Comparison of ENCODE assay signal across 1 cellular context in genomic region chr1:151620286-151620685, GRCh38.
TF ChIP-seq lines count a peak whose summit lies in the region.

No MANE protein-coding gene starts in this region.

TF ChIP-seq in GM23338, 12 proteins besides CTCF, POLR2A, EP300 and RAD21 (continued from another document):
- TF ChIP-seq, protein P1, sequence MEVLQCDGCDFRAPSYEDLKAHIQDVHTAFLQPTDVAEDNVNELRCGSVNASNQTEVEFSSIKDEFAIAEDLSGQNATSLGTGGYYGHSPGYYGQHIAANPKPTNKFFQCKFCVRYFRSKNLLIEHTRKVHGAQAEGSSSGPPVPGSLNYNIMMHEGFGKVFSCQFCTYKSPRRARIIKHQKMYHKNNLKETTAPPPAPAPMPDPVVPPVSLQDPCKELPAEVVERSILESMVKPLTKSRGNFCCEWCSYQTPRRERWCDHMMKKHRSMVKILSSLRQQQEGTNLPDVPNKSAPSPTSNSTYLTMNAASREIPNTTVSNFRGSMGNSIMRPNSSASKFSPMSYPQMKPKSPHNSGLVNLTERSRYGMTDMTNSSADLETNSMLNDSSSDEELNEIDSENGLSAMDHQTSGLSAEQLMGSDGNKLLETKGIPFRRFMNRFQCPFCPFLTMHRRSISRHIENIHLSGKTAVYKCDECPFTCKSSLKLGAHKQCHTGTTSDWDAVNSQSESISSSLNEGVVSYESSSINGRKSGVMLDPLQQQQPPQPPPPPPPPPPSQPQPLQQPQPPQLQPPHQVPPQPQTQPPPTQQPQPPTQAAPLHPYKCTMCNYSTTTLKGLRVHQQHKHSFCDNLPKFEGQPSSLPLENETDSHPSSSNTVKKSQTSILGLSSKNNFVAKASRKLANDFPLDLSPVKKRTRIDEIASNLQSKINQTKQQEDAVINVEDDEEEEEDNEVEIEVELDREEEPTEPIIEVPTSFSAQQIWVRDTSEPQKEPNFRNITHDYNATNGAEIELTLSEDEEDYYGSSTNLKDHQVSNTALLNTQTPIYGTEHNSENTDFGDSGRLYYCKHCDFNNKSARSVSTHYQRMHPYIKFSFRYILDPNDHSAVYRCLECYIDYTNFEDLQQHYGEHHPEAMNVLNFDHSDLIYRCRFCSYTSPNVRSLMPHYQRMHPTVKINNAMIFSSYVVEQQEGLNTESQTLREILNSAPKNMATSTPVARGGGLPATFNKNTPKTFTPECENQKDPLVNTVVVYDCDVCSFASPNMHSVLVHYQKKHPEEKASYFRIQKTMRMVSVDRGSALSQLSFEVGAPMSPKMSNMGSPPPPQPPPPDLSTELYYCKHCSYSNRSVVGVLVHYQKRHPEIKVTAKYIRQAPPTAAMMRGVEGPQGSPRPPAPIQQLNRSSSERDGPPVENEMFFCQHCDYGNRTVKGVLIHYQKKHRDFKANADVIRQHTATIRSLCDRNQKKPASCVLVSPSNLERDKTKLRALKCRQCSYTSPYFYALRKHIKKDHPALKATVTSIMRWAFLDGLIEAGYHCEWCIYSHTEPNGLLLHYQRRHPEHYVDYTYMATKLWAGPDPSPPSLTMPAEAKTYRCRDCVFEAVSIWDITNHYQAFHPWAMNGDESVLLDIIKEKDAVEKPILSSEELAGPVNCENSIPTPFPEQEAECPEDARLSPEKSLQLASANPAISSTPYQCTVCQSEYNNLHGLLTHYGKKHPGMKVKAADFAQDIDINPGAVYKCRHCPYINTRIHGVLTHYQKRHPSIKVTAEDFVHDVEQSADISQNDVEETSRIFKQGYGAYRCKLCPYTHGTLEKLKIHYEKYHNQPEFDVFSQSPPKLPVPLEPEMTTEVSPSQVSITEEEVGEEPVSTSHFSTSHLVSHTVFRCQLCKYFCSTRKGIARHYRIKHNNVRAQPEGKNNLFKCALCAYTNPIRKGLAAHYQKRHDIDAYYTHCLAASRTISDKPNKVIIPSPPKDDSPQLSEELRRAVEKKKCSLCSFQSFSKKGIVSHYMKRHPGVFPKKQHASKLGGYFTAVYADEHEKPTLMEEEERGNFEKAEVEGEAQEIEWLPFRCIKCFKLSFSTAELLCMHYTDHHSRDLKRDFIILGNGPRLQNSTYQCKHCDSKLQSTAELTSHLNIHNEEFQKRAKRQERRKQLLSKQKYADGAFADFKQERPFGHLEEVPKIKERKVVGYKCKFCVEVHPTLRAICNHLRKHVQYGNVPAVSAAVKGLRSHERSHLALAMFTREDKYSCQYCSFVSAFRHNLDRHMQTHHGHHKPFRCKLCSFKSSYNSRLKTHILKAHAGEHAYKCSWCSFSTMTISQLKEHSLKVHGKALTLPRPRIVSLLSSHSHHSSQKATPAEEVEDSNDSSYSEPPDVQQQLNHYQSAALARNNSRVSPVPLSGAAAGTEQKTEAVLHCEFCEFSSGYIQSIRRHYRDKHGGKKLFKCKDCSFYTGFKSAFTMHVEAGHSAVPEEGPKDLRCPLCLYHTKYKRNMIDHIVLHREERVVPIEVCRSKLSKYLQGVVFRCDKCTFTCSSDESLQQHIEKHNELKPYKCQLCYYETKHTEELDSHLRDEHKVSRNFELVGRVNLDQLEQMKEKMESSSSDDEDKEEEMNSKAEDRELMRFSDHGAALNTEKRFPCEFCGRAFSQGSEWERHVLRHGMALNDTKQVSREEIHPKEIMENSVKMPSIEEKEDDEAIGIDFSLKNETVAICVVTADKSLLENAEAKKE (CRISPR knock-in tag; IDR thresholded peaks at IDR 0.05): no peak
- TF ChIP-seq POLR2AphosphoS5 (IDR thresholded peaks at IDR 0.05; ENCODE audit: low read depth) (no peak), STAT1 (IDR thresholded peaks at IDR 0.05; ENCODE audit: unreplicated experiment) (no peak), ZNF114 (CRISPR knock-in tag; IDR thresholded peaks at IDR 0.05) (no peak), EZH2 (IDR thresholded peaks at IDR 0.05; ENCODE audit: low read depth, unreplicated experiment) (no peak), ZNF331 (CRISPR knock-in tag; IDR thresholded peaks at IDR 0.05; ENCODE audit: low read depth) (no peak), CREB1 (CRISPR knock-in tag; IDR thresholded peaks at IDR 0.05; ENCODE audit: low read depth) (no peak)
- TF ChIP-seq, protein P2, sequence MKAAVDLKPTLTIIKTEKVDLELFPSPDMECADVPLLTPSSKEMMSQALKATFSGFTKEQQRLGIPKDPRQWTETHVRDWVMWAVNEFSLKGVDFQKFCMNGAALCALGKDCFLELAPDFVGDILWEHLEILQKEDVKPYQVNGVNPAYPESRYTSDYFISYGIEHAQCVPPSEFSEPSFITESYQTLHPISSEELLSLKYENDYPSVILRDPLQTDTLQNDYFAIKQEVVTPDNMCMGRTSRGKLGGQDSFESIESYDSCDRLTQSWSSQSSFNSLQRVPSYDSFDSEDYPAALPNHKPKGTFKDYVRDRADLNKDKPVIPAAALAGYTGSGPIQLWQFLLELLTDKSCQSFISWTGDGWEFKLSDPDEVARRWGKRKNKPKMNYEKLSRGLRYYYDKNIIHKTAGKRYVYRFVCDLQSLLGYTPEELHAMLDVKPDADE (IDR thresholded peaks at IDR 0.05): no peak
